ENCODE assay signal across 33 cellular contexts in the genomic region with DNA sequence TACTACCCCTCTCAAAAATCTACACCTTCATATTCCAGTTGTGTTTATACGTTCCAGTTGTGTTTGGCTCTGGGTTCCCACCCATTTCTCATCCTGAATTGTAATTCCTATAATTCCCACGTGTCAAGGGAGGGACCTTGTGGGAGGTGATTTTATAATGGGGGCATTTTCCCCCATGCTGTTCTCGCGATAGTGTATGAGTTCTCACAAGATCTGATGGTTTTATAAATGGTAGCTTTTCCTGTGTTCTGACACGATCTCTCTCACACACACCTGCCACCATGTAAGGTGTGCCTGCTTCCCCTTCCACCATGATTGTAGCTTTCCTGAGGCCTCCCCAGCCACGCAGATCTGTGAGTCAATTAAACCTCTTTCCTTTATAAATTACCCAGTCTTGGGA.
DNase-seq lines count a peak whose midpoint lies in the region; ATAC-seq, FAIRE-seq and TF ChIP-seq lines count a peak whose summit lies in the region.
"Had no signal": no experiment of that assay in that cellular context is flagged by ENCODE, and none has a peak within 500 bp of the region (broad histone marks: within the 10 kb centered on the region; RNA-seq: fewer than 3 reads in every experiment).

No MANE protein-coding gene starts in this region.

- intact Hi-C loops in K562 (cut with micrococcal nuclease), result no loop called here
- intact Hi-C loops in upper lobe of right lung (cut with DNase I), result no loop called here

- H3K27ac ChIP-seq in K562 (ENCODE audit: extremely low read depth, low read depth, low read length), result no peak overlapping the region
- no peak overlapping the region for H3K27ac ChIP-seq in upper lobe of right lung
- H3K27ac ChIP-seq: 22Rv1; A549; BLaER1; BLaER1 treated with 17β-estradiol and CSF1 and Interleukin-3, amounts not matched to agents 10 nM and 100 nM; C4-2B had no signal

- no peak overlapping the region for H2AFZ ChIP-seq in K562 (ENCODE audit: low read depth, low read length)

- no peak for TF ChIP-seq POLR2A in K562 (conservative IDR thresholded peaks at IDR 0.05)

- no peak overlapping the region for H3K4me3 Mint-ChIP-seq in WTC11
- H3K4me3 Mint-ChIP-seq: B cell; CD14-positive monocyte; CD4-positive, alpha-beta memory T cell; CD4-positive, alpha-beta T cell; CD4-positive, CD25-positive, alpha-beta regulatory T cell; CD8-positive, alpha-beta memory T cell; CD8-positive, alpha-beta T cell had no signal

- DNase-seq in WTC11 (ENCODE audit: low spot score) (no peak), K562 (ENCODE audit: extremely low read depth in 1 of 4, low spot score in 3 of 4) (no peak), upper lobe of right lung (no peak)
- no peak for DNase-seq in stimulated activated naive CD8-positive, alpha-beta T cell treated with anti-CD3 and anti-CD28 coated beads, Interleukin-15, Interleukin-2, amounts not matched to agents 100 U/mL and 50 U/mL, for 24 hours
- DNase-seq: 8988T; ACHN; AML-193; BE2C; C1 segment of cervical spinal cord; Caco-2; Calu3; CD4-positive, alpha-beta memory T cell; CD4-positive, alpha-beta T cell; CD4-positive, CD25-positive, alpha-beta regulatory T cell; CD8-positive, alpha-beta memory T cell; CD8-positive, alpha-beta T cell; COR-L47; DMS 273 treated with DMSO at 0.1 percent for 48 hours; DMS153; DMS53; DMS79; DMS79 treated with DMSO at 0.1 percent for 48 hours; DND-41; EL had no signal

- in situ Hi-C loops in K562 (cut with MboI), result no loop called here

- no peak overlapping the region for H3K9ac ChIP-seq in K562 (ENCODE audit: insufficient read depth in 1 of 2, low read depth in 2 of 2, low read length in 2 of 2)
- H3K9ac ChIP-seq: BLaER1; BLaER1 treated with 17β-estradiol and CSF1 and Interleukin-3, amounts not matched to agents 10 nM and 100 nM had no signal

- FAIRE-seq in K562 (lab: Jason Lieb, UNC), result no peak
- FAIRE-seq: A204.1, A549, D721Med had no signal

- peaks cover 13% of the 10 kb centered on the region for H3K9me3 Mint-ChIP-seq in WTC11

- CTCF ChIA-PET in WTC11 (lab: Charles Lee), result no interaction called here
- CTCF ChIA-PET in K562 (lab: Yijun Ruan, JAX; ENCODE audit: low intra/inter-chr PET ratio), result no interaction called here

- POLR2A ChIA-PET in WTC11 (lab: Charles Lee) (no interaction called here), K562 (lab: Yijun Ruan, JAX) (no interaction called here)

- no peaks in the 10 kb centered on the region for H3K9me1 ChIP-seq in K562 (ENCODE audit: control insufficient read depth, insufficient read depth, low read length)

- H3K9me3 ChIP-seq in K562 (replicated peaks; ENCODE audit: control insufficient read depth, insufficient read depth, low read depth, low read length) (no peaks in the 10 kb centered on the region), upper lobe of right lung (no peaks in the 10 kb centered on the region)
- H3K9me3 ChIP-seq: A549, BE2C, BLaER1 had no signal

- no peaks in the 10 kb centered on the region for H3K27me3 ChIP-seq in K562 (ENCODE audit: control insufficient read depth in 2 of 2, insufficient read depth in 2 of 2, low read length in 2 of 2)
- H3K27me3 ChIP-seq in upper lobe of right lung, result no peaks in the 10 kb centered on the region
- H3K27me3 ChIP-seq: BE2C; BLaER1; BLaER1 treated with 17β-estradiol and CSF1 and Interleukin-3, amounts not matched to agents 10 nM and 100 nM had no signal

- no peaks in the 10 kb centered on the region for H4K20me1 ChIP-seq in K562 (replicated peaks; ENCODE audit: control insufficient read depth, insufficient read depth, low read length)
- H4K20me1 ChIP-seq: BLaER1; BLaER1 treated with 17β-estradiol and CSF1 and Interleukin-3, amounts not matched to agents 10 nM and 100 nM had no signal

- H3K27me3 Mint-ChIP-seq in WTC11 (ENCODE audit: low read depth), result peaks cover 3% of the 10 kb centered on the region; the same call in 1 of the 2 replicates
- H3K27me3 Mint-ChIP-seq: B cell; CD4-positive, alpha-beta memory T cell; CD4-positive, alpha-beta T cell; CD4-positive, CD25-positive, alpha-beta regulatory T cell had no signal

- ATAC-seq in WTC11 (no peak), K562 (no peak), upper lobe of right lung (no peak)
- no peak for ATAC-seq in stimulated activated naive CD8-positive, alpha-beta T cell treated with anti-CD3 and anti-CD28 coated beads, Interleukin-15, Interleukin-2, amounts not matched to agents 100 U/mL and 50 U/mL, for 24 hours
- ATAC-seq: A549; CD8-positive, alpha-beta T cell had no signal

- no peaks in the 10 kb centered on the region for H3K4me1 ChIP-seq in K562 (replicated peaks in 1 of 2; ENCODE audit: control insufficient read depth in 2 of 2, insufficient read depth in 2 of 2, low read length in 2 of 2)
- no peaks in the 10 kb centered on the region for H3K4me1 ChIP-seq in upper lobe of right lung
- H3K4me1 ChIP-seq: A549; BE2C; BLaER1; BLaER1 treated with 17β-estradiol and CSF1 and Interleukin-3, amounts not matched to agents 10 nM and 100 nM; Caco-2 had no signal

- peak overlapping the region; percentile 21; the same call in 1 of the 2 replicates for H3K27ac Mint-ChIP-seq in WTC11
- H3K27ac Mint-ChIP-seq: B cell; CD14-positive monocyte; CD4-positive, alpha-beta memory T cell; CD4-positive, alpha-beta T cell; CD4-positive, CD25-positive, alpha-beta regulatory T cell; CD8-positive, alpha-beta T cell had no signal

- no peaks in the 10 kb centered on the region for H3K36me3 Mint-ChIP-seq in WTC11
- H3K36me3 Mint-ChIP-seq: CD14-positive monocyte; CD4-positive, CD25-positive, alpha-beta regulatory T cell; CD8-positive, alpha-beta memory T cell; CD8-positive, alpha-beta T cell had no signal

- TF ChIP-seq RAD21 in K562 (CRISPR knock-in tag; conservative IDR thresholded peaks at IDR 0.05 in 1 of 2, IDR thresholded peaks at IDR 0.05 in 1 of 2), result no peak

- H3K36me3 ChIP-seq in K562 (ENCODE audit: control insufficient read depth, insufficient read depth, low read length), result no peaks in the 10 kb centered on the region
- no peaks in the 10 kb centered on the region for H3K36me3 ChIP-seq in upper lobe of right lung
- H3K36me3 ChIP-seq: BE2C; BLaER1; BLaER1 treated with 17β-estradiol and CSF1 and Interleukin-3, amounts not matched to agents 10 nM and 100 nM had no signal

- no peak overlapping the region for H3K4me2 ChIP-seq in K562 (ENCODE audit: insufficient read depth, low read length)
- H3K4me2 ChIP-seq: A549; BLaER1; BLaER1 treated with 17β-estradiol and CSF1 and Interleukin-3, amounts not matched to agents 10 nM and 100 nM had no signal

- WGBS in K562 (ENCODE audit: insufficient coverage, low coverage, missing lambda C conversion rate), result 0% methylated on average over 6 of the region's 6 CpGs

- no peaks in the 10 kb centered on the region for H3K4me1 Mint-ChIP-seq in WTC11
- H3K4me1 Mint-ChIP-seq: B cell; CD14-positive monocyte; CD4-positive, alpha-beta memory T cell; CD4-positive, CD25-positive, alpha-beta regulatory T cell; CD8-positive, alpha-beta memory T cell had no signal

- TF ChIP-seq CTCF in WTC11 (IDR thresholded peaks at IDR 0.05) (no peak), K562 (IDR thresholded peaks at IDR 0.05 in 2 of 3, conservative IDR thresholded peaks at IDR 0.05 in 1 of 3; ENCODE audit: insufficient read depth in 2 of 3, low read depth in 1 of 3, low read length in 3 of 3) (no peak), upper lobe of right lung (IDR thresholded peaks at IDR 0.05) (no peak)

- TF ChIP-seq EP300 in K562 (IDR thresholded peaks at IDR 0.05; ENCODE audit: low read length), result no peak

- no peak overlapping the region for H3K4me3 ChIP-seq in K562
- H3K4me3 ChIP-seq in upper lobe of right lung, result no peak overlapping the region
- H3K4me3 ChIP-seq: A549; BLaER1; BLaER1 treated with 17β-estradiol and CSF1 and Interleukin-3, amounts not matched to agents 10 nM and 100 nM had no signal

- H3K79me2 ChIP-seq in K562 (ENCODE audit: control insufficient read depth, insufficient read depth, low read length), result no peaks in the 10 kb centered on the region

- BruUV-seq in K562 (replicated peaks; lab: Mats Ljungman, UMichigan), result no TSS peak

TF ChIP-seq in WTC11, 78 proteins besides CTCF, POLR2A, EP300 and RAD21 (continues in another document):
- TF ChIP-seq JUN (CRISPR knock-in tag; IDR thresholded peaks at IDR 0.05), result no peak
- TF ChIP-seq ZNF396 (CRISPR knock-in tag; IDR thresholded peaks at IDR 0.05; ENCODE audit: borderline replicate concordance), result no peak
- TF ChIP-seq GABPB1 (CRISPR knock-in tag; IDR thresholded peaks at IDR 0.05), result no peak
- no peak for TF ChIP-seq MLX (CRISPR knock-in tag; IDR thresholded peaks at IDR 0.05)
- TF ChIP-seq ATF3 (CRISPR knock-in tag; conservative IDR thresholded peaks at IDR 0.05), result no peak

TF ChIP-seq in K562, 482 proteins besides CTCF, POLR2A, EP300 and RAD21 (continues in another document):
- TF ChIP-seq TFAM (CRISPR knock-in tag; conservative IDR thresholded peaks at IDR 0.05), result no peak
- TF ChIP-seq ZNF449 (CRISPR knock-in tag; IDR thresholded peaks at IDR 0.05), result no peak
- no peak for TF ChIP-seq POLR2H (tag; IDR thresholded peaks at IDR 0.05; ENCODE audit: low read depth)
- no peak for TF ChIP-seq HNRNPLL (IDR thresholded peaks at IDR 0.05; ENCODE audit: low read depth, low read length, poor library complexity, severe bottlenecking)
- TF ChIP-seq, protein P1, sequence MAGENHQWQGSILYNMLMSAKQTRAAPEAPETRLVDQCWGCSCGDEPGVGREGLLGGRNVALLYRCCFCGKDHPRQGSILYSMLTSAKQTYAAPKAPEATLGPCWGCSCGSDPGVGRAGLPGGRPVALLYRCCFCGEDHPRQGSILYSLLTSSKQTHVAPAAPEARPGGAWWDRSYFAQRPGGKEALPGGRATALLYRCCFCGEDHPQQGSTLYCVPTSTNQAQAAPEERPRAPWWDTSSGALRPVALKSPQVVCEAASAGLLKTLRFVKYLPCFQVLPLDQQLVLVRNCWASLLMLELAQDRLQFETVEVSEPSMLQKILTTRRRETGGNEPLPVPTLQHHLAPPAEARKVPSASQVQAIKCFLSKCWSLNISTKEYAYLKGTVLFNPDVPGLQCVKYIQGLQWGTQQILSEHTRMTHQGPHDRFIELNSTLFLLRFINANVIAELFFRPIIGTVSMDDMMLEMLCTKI (IDR thresholded peaks at IDR 0.05; ENCODE audit: partially characterized antibody), result no peak
